Comparison of ENCODE assay signal across 18 cellular contexts in the genomic region with DNA sequence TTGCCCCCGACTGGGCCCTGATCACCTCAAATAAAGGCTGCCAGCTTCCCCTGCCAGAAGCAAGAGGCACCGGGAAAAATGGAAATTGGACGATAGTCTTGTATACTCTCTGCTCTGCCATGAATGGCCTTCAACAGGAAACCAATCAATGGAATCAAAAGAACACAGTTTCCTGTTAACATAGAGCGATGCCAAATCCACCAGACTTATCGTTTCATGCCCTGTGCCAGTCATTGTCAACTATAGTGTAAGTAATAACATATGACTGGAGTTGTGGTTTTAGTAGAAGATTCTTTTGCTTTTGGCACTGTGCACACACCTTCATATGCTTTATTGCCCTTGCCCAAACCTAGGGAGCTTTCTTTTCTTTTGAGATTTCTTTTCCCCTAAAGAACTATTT.
DNase-seq lines count a peak whose midpoint lies in the region; TF ChIP-seq lines count a peak whose summit lies in the region.
"Had no signal": no experiment of that assay in that cellular context is flagged by ENCODE, and none has a peak within 500 bp of the region (broad histone marks: within the 10 kb centered on the region; RNA-seq: fewer than 3 reads in every experiment).

No MANE protein-coding gene starts in this region.

- no peaks in the 10 kb centered on the region for H4K20me1 ChIP-seq in Loucy (ENCODE audit: insufficient read depth, low read length, poor library complexity, severe bottlenecking)

- DNase-seq in COR-L47 (lab: John Stamatoyannopoulos, UW) (peak; percentile 10), glomerular visceral epithelial cell (ENCODE audit: extremely low spot score) (peak; percentile 34), NCI-H187 (lab: John Stamatoyannopoulos, UW) (no peak), NCI-H524 (lab: John Stamatoyannopoulos, UW) (no peak), kidney tubule cell (ENCODE audit: low spot score) (no peak), posterior cingulate gyrus (no peak)
- DNase-seq: activated B cell treated with CpG ODN at 0.5 μM for 24 hours, C1 segment of cervical spinal cord, cerebellar nuclear complex, DMS79 treated with DMSO at 0.1 percent for 48 hours, H9, hypothalamus, KG1, left cardiac atrium, NCI-H1436 treated with DMSO at 0.1 percent for 48 hours, transverse colon had no signal

- H3K36me3 ChIP-seq in Loucy (ENCODE audit: insufficient read depth, low read length), result no peaks in the 10 kb centered on the region
- H3K36me3 ChIP-seq: transverse colon had no signal

- no peaks in the 10 kb centered on the region for H3F3A ChIP-seq in Loucy (ENCODE audit: low read depth)

- peak overlapping the region; percentile 82 for H3K27ac ChIP-seq in VCaP
- H3K27ac ChIP-seq: transverse colon had no signal

- H3K9ac ChIP-seq in Loucy (ENCODE audit: low read depth, low read length, poor library complexity, severe bottlenecking), result no peak overlapping the region

- no peak for TF ChIP-seq CTCF in Loucy (conservative IDR thresholded peaks at IDR 0.05; ENCODE audit: low read length)
- TF ChIP-seq CTCF in VCaP (conservative IDR thresholded peaks at IDR 0.05), result no peak

- H3K9me2 ChIP-seq in Loucy (replicated peaks; ENCODE audit: low read depth, low read length), result no peaks in the 10 kb centered on the region

- no peaks in the 10 kb centered on the region for H3K79me2 ChIP-seq in Loucy (ENCODE audit: insufficient read depth, low read length)

- no peaks in the 10 kb centered on the region for H3K9me3 ChIP-seq in Loucy (ENCODE audit: insufficient read depth, low read depth, low read length)
- H3K9me3 ChIP-seq: transverse colon had no signal

- peaks cover 19% of the 10 kb centered on the region for H3K4me1 ChIP-seq in Loucy (ENCODE audit: insufficient read depth, low read length, poor library complexity, severe bottlenecking)
- H3K4me1 ChIP-seq: transverse colon had no signal

- intact Hi-C loops in posterior cingulate gyrus (cut with DNase I), result no loop called here

- no peaks in the 10 kb centered on the region for H3K27me3 ChIP-seq in Loucy (ENCODE audit: insufficient read depth, low read length, poor library complexity, severe bottlenecking)
- H3K27me3 ChIP-seq: transverse colon had no signal

- H2AFZ ChIP-seq in Loucy (ENCODE audit: low read length), result peak overlapping the region; percentile 36; the same call in 1 of the 2 replicates

- H3K4me3 ChIP-seq in Loucy (ENCODE audit: low read length, poor library complexity, severe bottlenecking), result peak overlapping the region; percentile 18
- H3K4me3 ChIP-seq: transverse colon had no signal

- peak overlapping the region; percentile 62 for H3K4me2 ChIP-seq in Loucy (ENCODE audit: low read depth, low read length, poor library complexity, severe bottlenecking)

Comparison
In these comparisons a context has a peak if more than half of its experiments do, and no peak if none do; other contexts are left out.
1. DNase-seq: peak in COR-L47 (single experiment) and glomerular visceral epithelial cell (single experiment); none in NCI-H187 (0 of 2), NCI-H524 (0 of 2), kidney tubule cell (single experiment) and posterior cingulate gyrus (0 of 10).